Comparison of ENCODE assay signal across 28 cellular contexts in genomic region chr3:129535075-129535474, GRCh38. TPM values are rescaled to one million over a fixed set of nuclear protein-coding genes. Genes with fewer than 3 reads are reported as not detected.
A peak's percentile ranks its signal among the peaks of the same experiment; 100 is the strongest.
DNase-seq lines count a peak whose midpoint lies in the region; ATAC-seq and TF ChIP-seq lines count a peak whose summit lies in the region.
"Had no signal": no experiment of that assay in that cellular context is flagged by ENCODE, and none has a peak within 500 bp of the region (broad histone marks: within the 10 kb centered on the region; RNA-seq: fewer than 3 reads in every experiment).

No MANE protein-coding gene starts in this region.

- H3K4me1 ChIP-seq in HUES48 (ENCODE audit: control insufficient read depth, insufficient read depth, low read length) (peaks cover 26% of the 10 kb centered on the region), hepatocyte (ENCODE audit: insufficient read depth) (peaks cover 24% of the 10 kb centered on the region), osteoblast (ENCODE audit: insufficient read depth, low read length) (peaks cover 6% of the 10 kb centered on the region)

- 33% methylated on average over 1 of the region's 1 CpG for WGBS in hepatocyte (ENCODE audit: low lambda C conversion rate, missing lambda C conversion rate)

- H2AFZ ChIP-seq in hepatocyte, result no peak overlapping the region
- no peak overlapping the region for H2AFZ ChIP-seq in osteoblast (ENCODE audit: low read length)

- peak; percentile 90 for DNase-seq in HuH-7 (ENCODE audit: low spot score)
- no peak for DNase-seq in hepatocyte (ENCODE audit: low spot score)
- DNase-seq in stimulated activated CD4-positive, alpha-beta T cell treated with anti-CD3 and anti-CD28 coated beads, Interleukin-4, amount 100 ng/mL, for 4 hours, result no peak
- no peak for DNase-seq in osteoblast (ENCODE audit: insufficient read length, low spot score, missing footprints)
- no peak for DNase-seq in NCI-H524 (lab: John Stamatoyannopoulos, UW)
- DNase-seq: AML-193; CD4-positive, alpha-beta T cell; GOT3; Kasumi-1; MV-4-11; NCI-H1105 treated with DMSO at 0.1 percent for 48 hours; NCI-H146; NCI-H1930; NCI-H2107; NCI-H446 treated with DMSO at 0.1 percent for 48 hours; SHP77 treated with DMSO at 0.1 percent for 48 hours had no signal

- H3K27me3 ChIP-seq in HUES48 (ENCODE audit: control insufficient read depth, insufficient read depth, low read length) (no peaks in the 10 kb centered on the region), hepatocyte (no peaks in the 10 kb centered on the region), osteoblast (ENCODE audit: insufficient read depth, low read length) (no peaks in the 10 kb centered on the region)
- H3K27me3 ChIP-seq: BLaER1 treated with 17β-estradiol and CSF1 and Interleukin-3, amounts not matched to agents 10 nM and 100 nM had no signal

- H3K36me3 ChIP-seq in HUES48 (ENCODE audit: control insufficient read depth, insufficient read depth, low read length), result no peaks in the 10 kb centered on the region
- H3K36me3 ChIP-seq in hepatocyte (replicated peaks; ENCODE audit: insufficient read depth, low read depth), result no peaks in the 10 kb centered on the region
- no peaks in the 10 kb centered on the region for H3K36me3 ChIP-seq in osteoblast (ENCODE audit: insufficient read depth, low read length)
- H3K36me3 ChIP-seq: BLaER1 treated with 17β-estradiol and CSF1 and Interleukin-3, amounts not matched to agents 10 nM and 100 nM had no signal

- no peaks in the 10 kb centered on the region for H3K9me3 ChIP-seq in HUES48 (ENCODE audit: control insufficient read depth, insufficient read depth, low read length)
- no peaks in the 10 kb centered on the region for H3K9me3 ChIP-seq in hepatocyte (ENCODE audit: low read depth)
- H3K9me3 ChIP-seq in osteoblast (ENCODE audit: low read depth, low read length), result no peaks in the 10 kb centered on the region
- H3K9me3 ChIP-seq: A549; BLaER1 treated with 17β-estradiol and CSF1 and Interleukin-3, amounts not matched to agents 10 nM and 100 nM had no signal

- no peaks in the 10 kb centered on the region for H3K36me3 Mint-ChIP-seq in nephron (ENCODE audit: low read depth)

- H3K4me2 ChIP-seq in hepatocyte, result no peak overlapping the region
- H3K4me2 ChIP-seq in osteoblast (ENCODE audit: insufficient read depth, low read length), result no peak overlapping the region

- H4K20me1 ChIP-seq in hepatocyte (ENCODE audit: insufficient read depth, poor library complexity, severe bottlenecking) (no peaks in the 10 kb centered on the region), osteoblast (ENCODE audit: insufficient read depth, low read length) (no peaks in the 10 kb centered on the region)
- H4K20me1 ChIP-seq: BLaER1 treated with 17β-estradiol and CSF1 and Interleukin-3, amounts not matched to agents 10 nM and 100 nM had no signal

- peak overlapping the region; percentile 68 to 80 (median 79) for H3K27ac Mint-ChIP-seq in nephron
- H3K27ac Mint-ChIP-seq: CD4-positive, alpha-beta T cell had no signal

- ATAC-seq in GM18520 (IDR thresholded peaks at IDR 0.05; ENCODE audit: unreplicated experiment), result no peak
- ATAC-seq: A549, GM12878, K562, Panc1 had no signal

- TF ChIP-seq CTCF in hepatocyte (IDR thresholded peaks at IDR 0.05; ENCODE audit: poor library complexity), result no peak
- TF ChIP-seq CTCF in nephron (IDR thresholded peaks at IDR 0.05; ENCODE audit: unreplicated experiment in 3 of 3), result no peak
- no peak for TF ChIP-seq CTCF in osteoblast (IDR thresholded peaks at IDR 0.05; ENCODE audit: extremely low read depth, low read depth, low read length)

- H3K27me3 Mint-ChIP-seq in nephron (ENCODE audit: low read depth), result peaks cover 14% of the 10 kb centered on the region
- H3K27me3 Mint-ChIP-seq: CD4-positive, alpha-beta T cell had no signal

- peaks cover 34% of the 10 kb centered on the region for H3K4me1 Mint-ChIP-seq in nephron

- no peak overlapping the region for H3K9ac ChIP-seq in HUES48 (ENCODE audit: low read depth, low read length)
- H3K9ac ChIP-seq: BLaER1 treated with 17β-estradiol and CSF1 and Interleukin-3, amounts not matched to agents 10 nM and 100 nM had no signal

- H3K9me2 ChIP-seq in hepatocyte (replicated peaks; ENCODE audit: insufficient read depth), result no peaks in the 10 kb centered on the region

- no peak overlapping the region for H3K4me3 Mint-ChIP-seq in nephron
- H3K4me3 Mint-ChIP-seq: CD4-positive, alpha-beta T cell had no signal

- H3K79me2 ChIP-seq in hepatocyte (no peaks in the 10 kb centered on the region), osteoblast (ENCODE audit: insufficient read depth, low read length) (no peaks in the 10 kb centered on the region)

- H3K4me3 ChIP-seq in HUES48 (ENCODE audit: low read depth, low read length), result no peak overlapping the region
- no peak overlapping the region for H3K4me3 ChIP-seq in hepatocyte
- no peak overlapping the region for H3K4me3 ChIP-seq in osteoblast (ENCODE audit: insufficient read depth, low read length)
- H3K4me3 ChIP-seq: A549; BLaER1 treated with 17β-estradiol and CSF1 and Interleukin-3, amounts not matched to agents 10 nM and 100 nM; GM12878; K562 had no signal

- H3K27ac ChIP-seq in HUES48 (ENCODE audit: low read depth, low read length), result peak overlapping the region; percentile 69
- peak overlapping the region; percentile 76 for H3K27ac ChIP-seq in hepatocyte
- H3K27ac ChIP-seq in osteoblast (ENCODE audit: low read depth, low read length), result no peak overlapping the region
- H3K27ac ChIP-seq: BLaER1 treated with 17β-estradiol and CSF1 and Interleukin-3, amounts not matched to agents 10 nM and 100 nM; RWPE1 had no signal

- H3K9me3 Mint-ChIP-seq in nephron, result no peaks in the 10 kb centered on the region
- H3K9me3 Mint-ChIP-seq: CD4-positive, alpha-beta T cell had no signal

RNA-seq across cellular contexts. Expression of gene RHO, which starts 6.6 kb away (rescaled TPM):
- not detected in 2 replicates for total RNA-seq in hepatocyte
- polyA plus RNA-seq in hepatocyte, result 0.19 TPM in 1 of 2 replicates, not detected in the other
- total RNA-seq in osteoblast, result not detected in 2 replicates
- total RNA-seq: CD4-positive, alpha-beta T cell; GM12878; HT1080; K562; T-helper 1 cell treated with Interleukin-12 subunit alpha and Interleukin-12 subunit beta and Interleukin-4 antibody, amounts not matched to agents 30 ng/mL and 1 ng/mL, for 36 hours had no signal
- polyA plus RNA-seq: GM12878, K562 had no signal

RNA-seq across cellular contexts. Expression of gene H1-8, which starts 7.9 kb away (rescaled TPM):
- total RNA-seq in hepatocyte, result not detected in 2 replicates
- not detected in 2 replicates for polyA plus RNA-seq in hepatocyte
- not detected in 2 replicates for total RNA-seq in osteoblast
- total RNA-seq: CD4-positive, alpha-beta T cell; GM12878; HT1080; K562; M059J; T-helper 1 cell treated with Interleukin-12 subunit alpha and Interleukin-12 subunit beta and Interleukin-4 antibody, amounts not matched to agents 30 ng/mL and 1 ng/mL, for 36 hours had no signal
- polyA plus RNA-seq: A549, GM12878, K562 had no signal
